Comparison of ENCODE assay signal across 14 cellular contexts in the genomic region with DNA sequence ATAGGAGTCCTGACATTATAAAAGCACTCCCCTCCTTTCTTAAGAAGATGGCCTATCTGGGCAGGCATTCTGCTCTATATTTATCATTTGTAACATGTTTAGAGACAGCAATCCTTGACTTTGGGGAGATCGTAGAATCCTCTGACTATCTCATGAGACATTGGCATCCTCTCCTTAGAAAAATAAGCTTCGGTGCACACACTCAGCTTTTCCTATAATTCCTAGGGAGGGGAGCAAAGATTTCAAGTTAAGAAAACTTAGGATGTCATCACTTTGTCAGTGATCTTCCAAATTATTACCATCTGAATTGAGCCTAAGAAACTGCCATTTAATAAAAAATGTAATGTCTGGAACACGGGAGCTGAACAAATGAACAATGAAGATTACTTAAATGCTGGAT.
A peak's percentile ranks its signal among the peaks of the same experiment; 100 is the strongest.
DNase-seq lines count a peak whose midpoint lies in the region; ATAC-seq and TF ChIP-seq lines count a peak whose summit lies in the region.
"Had no signal": no experiment of that assay in that cellular context is flagged by ENCODE, and none has a peak within 500 bp of the region (broad histone marks: within the 10 kb centered on the region; RNA-seq: fewer than 3 reads in every experiment).

No MANE protein-coding gene starts in this region.

- H3K9me2 ChIP-seq in hepatocyte (replicated peaks; ENCODE audit: insufficient read depth), result no peaks in the 10 kb centered on the region

- H3K4me2 ChIP-seq in hepatocyte, result no peak overlapping the region
- H3K4me2 ChIP-seq: BLaER1 treated with 17β-estradiol and CSF1 and Interleukin-3, amounts not matched to agents 10 nM and 100 nM; PC-9 had no signal

- H3K27ac ChIP-seq in hepatocyte, result peak overlapping the region; percentile 86
- peak overlapping the region; percentile 18 for H3K27ac ChIP-seq in vagina
- H3K27ac ChIP-seq: BLaER1 treated with 17β-estradiol and CSF1 and Interleukin-3, amounts not matched to agents 10 nM and 100 nM had no signal

- no peak for TF ChIP-seq POLR2A in vagina (IDR thresholded peaks at IDR 0.05)

- H3K9me3 ChIP-seq in hepatocyte (ENCODE audit: low read depth) (no peaks in the 10 kb centered on the region), vagina (no peaks in the 10 kb centered on the region)
- H3K9me3 ChIP-seq: HAP-1 had no signal

- intact Hi-C loops in vagina (cut with DNase I) (no loop called here), left ventricle myocardium superior (cut with micrococcal nuclease) (no loop called here)

- DNase-seq in ELR (ENCODE audit: low read depth) (peak; percentile 17), dedifferentiated amniotic fluid mesenchymal stem cell (ENCODE audit: extremely low spot score) (peak; percentile 22), hepatocyte (ENCODE audit: low spot score) (no peak), vagina (ENCODE audit: extremely low spot score in 2 of 2) (no peak), NCI-H524 treated with DMSO at 0.1 percent for 48 hours (lab: John Stamatoyannopoulos, UW) (no peak), left ventricle myocardium superior (no peak)
- DNase-seq: DMS 273 treated with DMSO at 0.1 percent for 48 hours, NCI-H1436 treated with DMSO at 0.1 percent for 48 hours, NCI-H345, NCI-H69, PC-9 had no signal

- WGBS in hepatocyte (ENCODE audit: low lambda C conversion rate, missing lambda C conversion rate), result 65% methylated on average over 3 of the region's 3 CpGs

- ATAC-seq in HG03521 (IDR thresholded peaks at IDR 0.05; ENCODE audit: unreplicated experiment) (no peak), left ventricle myocardium superior (no peak)

- TF ChIP-seq CTCF in hepatocyte (IDR thresholded peaks at IDR 0.05; ENCODE audit: poor library complexity) (no peak), vagina (IDR thresholded peaks at IDR 0.05) (no peak)

- H3K4me1 ChIP-seq in hepatocyte (ENCODE audit: insufficient read depth) (peaks cover 30% of the 10 kb centered on the region), vagina (peaks cover 26% of the 10 kb centered on the region)
- H3K4me1 ChIP-seq: HAP-1 had no signal

- no peaks in the 10 kb centered on the region for H3K79me2 ChIP-seq in hepatocyte

- H3K4me3 ChIP-seq in hepatocyte, result no peak overlapping the region
- H3K4me3 ChIP-seq in vagina, result no peak overlapping the region
- H3K4me3 ChIP-seq: BLaER1 treated with 17β-estradiol and CSF1 and Interleukin-3, amounts not matched to agents 10 nM and 100 nM; HAP-1; PC-9 had no signal

- H3K27me3 ChIP-seq in hepatocyte (no peaks in the 10 kb centered on the region), vagina (no peaks in the 10 kb centered on the region)
- H3K27me3 ChIP-seq: BLaER1 treated with 17β-estradiol and CSF1 and Interleukin-3, amounts not matched to agents 10 nM and 100 nM had no signal

- H3K36me3 ChIP-seq in hepatocyte (replicated peaks; ENCODE audit: insufficient read depth, low read depth) (no peaks in the 10 kb centered on the region), vagina (no peaks in the 10 kb centered on the region)
- H3K36me3 ChIP-seq: BLaER1 treated with 17β-estradiol and CSF1 and Interleukin-3, amounts not matched to agents 10 nM and 100 nM; HAP-1 had no signal

- H4K20me1 ChIP-seq in hepatocyte (ENCODE audit: insufficient read depth, poor library complexity, severe bottlenecking), result no peaks in the 10 kb centered on the region
- H4K20me1 ChIP-seq: BLaER1 treated with 17β-estradiol and CSF1 and Interleukin-3, amounts not matched to agents 10 nM and 100 nM had no signal

- no peak overlapping the region for H2AFZ ChIP-seq in hepatocyte
- H2AFZ ChIP-seq: PC-9 had no signal

Comparison
In these comparisons a context has a peak if more than half of its experiments do, and no peak if none do; other contexts are left out.
1. DNase-seq: peak in ELR (single experiment) and dedifferentiated amniotic fluid mesenchymal stem cell (single experiment); none in hepatocyte (single experiment), vagina (0 of 2), NCI-H524 treated with DMSO at 0.1 percent for 48 hours (single experiment) and left ventricle myocardium superior (single experiment).